22 cellular contexts compared by ENCODE assay signal in the genomic region with DNA sequence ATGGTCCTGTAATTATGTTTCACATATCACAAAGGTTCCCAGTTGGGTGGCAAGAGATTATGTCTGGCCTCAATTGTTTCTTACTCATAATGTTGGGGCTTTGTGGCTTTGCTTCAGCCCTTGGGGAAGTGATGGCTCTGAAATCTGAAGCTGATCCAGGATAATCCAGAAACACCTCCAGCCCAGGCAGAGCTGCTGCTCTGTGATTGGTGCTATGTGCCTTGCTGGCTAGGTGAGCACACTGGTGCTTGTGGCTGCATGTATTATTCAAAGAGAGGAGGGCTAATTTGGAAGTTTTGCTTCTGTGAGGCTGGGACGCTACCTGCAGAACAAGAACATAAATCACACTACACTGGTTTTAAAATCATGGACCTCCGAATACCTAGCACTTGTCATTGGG.
"Had no signal": no experiment of that assay in that cellular context is flagged by ENCODE, and none has a peak within 500 bp of the region (broad histone marks: within the 10 kb centered on the region; RNA-seq: fewer than 3 reads in every experiment).

No MANE protein-coding gene starts in this region.

- H3K9me3 ChIP-seq: MG63 had no signal

- ATAC-seq: HepG2 had no signal

- H3K4me1 ChIP-seq: SJSA1 had no signal

- H3K27me3 ChIP-seq: MG63, SJSA1 had no signal

- H3K4me3 ChIP-seq: MG63, SJSA1, SK-N-MC had no signal

- DNase-seq: IMR-90, Karpas-422, KG1, MG63, NCI-H1092 treated with DMSO at 0.1 percent for 48 hours, NCI-H1436, NCI-H187, NCI-H2029, NCI-H2081 treated with DMSO at 0.1 percent for 48 hours, NCI-H2171, NCI-H226, NCI-H446, NCI-H510A, NCI-H524 treated with DMSO at 0.1 percent for 48 hours, NCI-H69, NCI-H774, Right ventricle myocardium superior, RPMI8226, SIG-M5 had no signal

- H3K36me3 ChIP-seq: MG63, SJSA1 had no signal

- H3K27ac ChIP-seq: SJSA1, SK-N-MC had no signal
